Comparison of ENCODE assay signal across 14 cellular contexts in genomic region chr7:23184291-23184690, GRCh38. TPM values are rescaled to one million over a fixed set of nuclear protein-coding genes. Genes with fewer than 3 reads are reported as not detected.
DNase-seq lines count a peak whose midpoint lies in the region; ATAC-seq and TF ChIP-seq lines count a peak whose summit lies in the region.
"Had no signal": no experiment of that assay in that cellular context is flagged by ENCODE, and none has a peak within 500 bp of the region (broad histone marks: within the 10 kb centered on the region; RNA-seq: fewer than 3 reads in every experiment).

No MANE protein-coding gene starts in this region.

- H3K79me2 ChIP-seq in SK-N-SH (ENCODE audit: insufficient read depth): peaks cover 68% of the 10 kb centered on the region

- POLR2A ChIA-PET in SK-N-SH (lab: Yijun Ruan, JAX): interaction anchor here (1.0 to 1.7 kb wide), 5 partner anchors 10 to 284 kb away, joined by 3 to 5 read pairs (median 4); partner anchors contain the start of gene KLHL7
- POLR2A ChIA-PET in HEK293T (lab: Yijun Ruan, JAX): interaction anchor here (0.6 to 1.7 kb wide), 4 partner anchors 28 to 640 kb away, joined by 3 to 9 read pairs (median 4); partner anchors contain the start of genes KLHL7 and MALSU1
- POLR2A ChIA-PET in naive thymus-derived CD8-positive, alpha-beta T cell (lab: Charles Lee): interaction anchor here (0.9 to 1.0 kb wide), 2 partner anchors 21 to 78 kb away, joined by 3 read pairs; no protein-coding TSS in a partner anchor

- no peak overlapping the region for H3K9ac ChIP-seq in SK-N-SH

- H4K20me1 ChIP-seq in SK-N-SH (ENCODE audit: insufficient read depth): no peaks in the 10 kb centered on the region; the same call in 1 of the 2 replicates

- H3K4me3 ChIP-seq in SK-N-SH (ENCODE audit: low read depth in 2 of 2, low read length in 1 of 2): no peak overlapping the region

- TF ChIP-seq EP300 in SK-N-SH (IDR thresholded peaks at IDR 0.05; ENCODE audit: borderline replicate concordance in 1 of 2, low read depth in 1 of 2, low read length in 1 of 2): no peak

- no peaks in the 10 kb centered on the region for H3K27me3 ChIP-seq in SK-N-SH (ENCODE audit: insufficient read depth)

- H3K36me3 ChIP-seq in SK-N-SH (replicated peaks in 1 of 2; ENCODE audit: control insufficient read depth in 1 of 2, insufficient read depth in 2 of 2, low read length in 1 of 2): peaks cover 39 to 43% of the 10 kb centered on the region in 2 experiments

- peaks cover 35% of the 10 kb centered on the region for H3K4me1 Mint-ChIP-seq in activated T-helper 2 cell treated with anti-CD3 and anti-CD28 coated beads, Interferon-gamma antibody, Interleukin-2, Interleukin-4, amounts not matched to agents 10 μg/mL and 5 μg/mL and 100 μg/mL, durations not matched to agents 14 hours and 24 hours and 36 hours (ENCODE audit: low read depth)
- H3K4me1 Mint-ChIP-seq in naive thymus-derived CD8-positive, alpha-beta T cell: peaks cover 9 to 49% (median 39%) of the 10 kb centered on the region in 4 donors

- H3K27me3 Mint-ChIP-seq in activated T-helper 2 cell treated with anti-CD3 and anti-CD28 coated beads, Interferon-gamma antibody, Interleukin-2, Interleukin-4, amounts not matched to agents 10 μg/mL and 5 μg/mL and 100 μg/mL, durations not matched to agents 14 hours and 24 hours and 36 hours (ENCODE audit: low read depth): no peaks in the 10 kb centered on the region
- H3K27me3 Mint-ChIP-seq in naive thymus-derived CD8-positive, alpha-beta T cell: peaks cover 0 to 3% (median 0%) of the 10 kb centered on the region in 5 donors

- no peak for TF ChIP-seq RAD21 in SK-N-SH (IDR thresholded peaks at IDR 0.05; ENCODE audit: low read length)

- no peak for TF ChIP-seq CTCF in SK-N-SH (IDR thresholded peaks at IDR 0.05)

- no peak overlapping the region for H2AFZ ChIP-seq in SK-N-SH (ENCODE audit: low read depth)

- WGBS in SK-N-SH (ENCODE audit: low lambda C conversion rate): 50% methylated on average over 1 of the region's 1 CpG

- H3K36me3 Mint-ChIP-seq in activated T-helper 2 cell treated with anti-CD3 and anti-CD28 coated beads, Interferon-gamma antibody, Interleukin-2, Interleukin-4, amounts not matched to agents 10 μg/mL and 5 μg/mL and 100 μg/mL, durations not matched to agents 14 hours and 24 hours and 36 hours (ENCODE audit: low read depth): peaks cover 44% of the 10 kb centered on the region
- peaks cover 0 to 37% (median 7%) of the 10 kb centered on the region in 3 donors for H3K36me3 Mint-ChIP-seq in naive thymus-derived CD8-positive, alpha-beta T cell

- peaks cover 8 to 13% of the 10 kb centered on the region in 2 experiments; a peak in 3 of 4 replicates for H3K4me1 ChIP-seq in SK-N-SH (ENCODE audit: control insufficient read depth in 1 of 2, insufficient read depth in 2 of 2, low read depth in 1 of 2, low read length in 1 of 2)

- no peak overlapping the region for H3K27ac Mint-ChIP-seq in activated T-helper 2 cell treated with anti-CD3 and anti-CD28 coated beads, Interferon-gamma antibody, Interleukin-2, Interleukin-4, amounts not matched to agents 10 μg/mL and 5 μg/mL and 100 μg/mL, durations not matched to agents 14 hours and 24 hours and 36 hours
- H3K27ac Mint-ChIP-seq in naive thymus-derived CD8-positive, alpha-beta T cell: peak overlapping the region in 5 of 10 donors; percentile 42 to 100 (median 57)

- H3K9me3 Mint-ChIP-seq in activated T-helper 2 cell treated with anti-CD3 and anti-CD28 coated beads, Interferon-gamma antibody, Interleukin-2, Interleukin-4, amounts not matched to agents 10 μg/mL and 5 μg/mL and 100 μg/mL, durations not matched to agents 14 hours and 24 hours and 36 hours: no peaks in the 10 kb centered on the region
- no peaks in the 10 kb centered on the region for H3K9me3 Mint-ChIP-seq in naive thymus-derived CD8-positive, alpha-beta T cell

- peak overlapping the region; percentile 89 for H3K4me3 Mint-ChIP-seq in activated T-helper 2 cell treated with anti-CD3 and anti-CD28 coated beads, Interferon-gamma antibody, Interleukin-2, Interleukin-4, amounts not matched to agents 10 μg/mL and 5 μg/mL and 100 μg/mL, durations not matched to agents 14 hours and 24 hours and 36 hours (ENCODE audit: low read depth)
- peak overlapping the region in 7 of 10 donors; percentile 7 to 100 (median 51) for H3K4me3 Mint-ChIP-seq in naive thymus-derived CD8-positive, alpha-beta T cell

- H3F3A ChIP-seq in SK-N-SH (replicated peaks; ENCODE audit: insufficient read depth): peaks cover 15% of the 10 kb centered on the region

- H3K9me2 ChIP-seq in SK-N-SH: no peaks in the 10 kb centered on the region

- no peaks in the 10 kb centered on the region for H3K9me3 ChIP-seq in SK-N-SH
- H3K9me3 ChIP-seq: neutrophil had no signal

- intact Hi-C loops in activated T-helper 2 cell treated with anti-CD3 and anti-CD28 coated beads, Interferon-gamma antibody, Interleukin-2, Interleukin-4, amounts not matched to agents 10 μg/mL and 5 μg/mL and 100 μg/mL, durations not matched to agents 14 hours and 24 hours and 36 hours (cut with micrococcal nuclease): loop anchor here (5.0 to 10.0 kb wide), 5 partner anchors 97 to 1941 kb away; partner anchors contain the start of genes CYCS, HYCC1 and IGF2BP3

- ATAC-seq in SK-N-SH treated with all-trans-retinoic acid at 6 μM for 48 hours: no peak
- ATAC-seq in naive thymus-derived CD8-positive, alpha-beta T cell: no peak
- ATAC-seq: left cardiac atrium had no signal

- DNase-seq in SK-N-SH: no peak
- DNase-seq in HEK293T (ENCODE audit: extremely low spot score): no peak
- no peak for DNase-seq in activated T-helper 2 cell treated with anti-CD3 and anti-CD28 coated beads, Interferon-gamma antibody, Interleukin-2, Interleukin-4, amounts not matched to agents 10 μg/mL and 5 μg/mL and 100 μg/mL, durations not matched to agents 14 hours and 24 hours and 36 hours (ENCODE audit: low spot score)
- DNase-seq in naive thymus-derived CD8-positive, alpha-beta T cell: no peak
- no peak for DNase-seq in stimulated activated CD8-positive, alpha-beta memory T cell treated with anti-CD3 and anti-CD28 coated beads, Interleukin-4, amount 100 ng/mL, for 48 hours
- DNase-seq in germinal center (ENCODE audit: low spot score): no peak
- no peak for DNase-seq in NCI-H226
- DNase-seq: activated CD4-positive, alpha-beta T cell treated with anti-CD3 and anti-CD28 coated beads for 4 hours; GOT3; left cardiac atrium; stimulated activated CD4-positive, alpha-beta T cell treated with anti-CD3 and anti-CD28 coated beads, Interleukin-12 subunit alpha, Interleukin-12 subunit beta, amount 100 ng/mL, for 4 hours had no signal

- H3K27ac ChIP-seq in SK-N-SH (ENCODE audit: low read depth in 2 of 2, low read length in 1 of 2): no peak overlapping the region
- H3K27ac ChIP-seq: 22Rv1, neutrophil had no signal

- CTCF ChIA-PET in SK-N-SH (lab: Yijun Ruan, JAX) (interaction anchor here (0.7 to 6.4 kb wide), 37 partner anchors 9 to 362 kb away, joined by 3 to 107 read pairs (median 6); partner anchors contain the start of genes IGF2BP3, MALSU1 and TRA2A), HEK293T (lab: Yijun Ruan, JAX) (interaction anchor here (0.7 kb wide), 1 partner anchor 75 kb away, joined by 4 read pairs; no protein-coding TSS in a partner anchor)

- 0 out of 2 replicates have a peak overlapping the region, but pooled peaks have one; percentile 8 for H3K4me2 ChIP-seq in SK-N-SH

TF ChIP-seq in SK-N-SH, 30 proteins besides CTCF, POLR2A, EP300 and RAD21:
- TF ChIP-seq TCF12 (IDR thresholded peaks at IDR 0.05): no peak
- no peak for TF ChIP-seq FOXM1 (IDR thresholded peaks at IDR 0.05; ENCODE audit: low read depth)
- no peak for TF ChIP-seq SIN3A (IDR thresholded peaks at IDR 0.05; ENCODE audit: borderline replicate concordance, low read depth, low read length)
- no peak for TF ChIP-seq EZH2phosphoT487 (IDR thresholded peaks at IDR 0.05; ENCODE audit: borderline replicate concordance, low read depth)
- TF ChIP-seq CHD2 (IDR thresholded peaks at IDR 0.05; ENCODE audit: low read length, partially characterized antibody): no peak
- no peak for TF ChIP-seq FOSL2 (IDR thresholded peaks at IDR 0.05; ENCODE audit: borderline replicate concordance, low read depth)
- no peak for TF ChIP-seq TAF1 (IDR thresholded peaks at IDR 0.05; ENCODE audit: borderline replicate concordance, low read depth, low read length)
- no peak for TF ChIP-seq MEF2A (IDR thresholded peaks at IDR 0.05; ENCODE audit: borderline replicate concordance, low read depth)

TF ChIP-seq in SK-N-SH treated with all-trans-retinoic acid at 6 μM for 48 hours, 23 proteins besides CTCF, POLR2A, EP300 and RAD21 (continues in another document):
- TF ChIP-seq ISL1 (CRISPR knock-in tag; IDR thresholded peaks at IDR 0.05): no peak

TF ChIP-seq in HEK293T, 16 proteins besides CTCF, POLR2A, EP300 and RAD21:
- TF ChIP-seq HDGF (IDR thresholded peaks at IDR 0.05; ENCODE audit: borderline replicate concordance): no peak
- no peak for TF ChIP-seq TARDBP (IDR thresholded peaks at IDR 0.05)
- no peak for TF ChIP-seq LEF1 (IDR thresholded peaks at IDR 0.05; ENCODE audit: borderline replicate concordance)
- no peak for TF ChIP-seq SUZ12 (IDR thresholded peaks at IDR 0.05)
- no peak for TF ChIP-seq FOXM1 (IDR thresholded peaks at IDR 0.05; ENCODE audit: borderline replicate concordance)
- TF ChIP-seq FOXA1 (IDR thresholded peaks at IDR 0.05): no peak
- TF ChIP-seq NFRKB (IDR thresholded peaks at IDR 0.05): no peak
- TF ChIP-seq FOXK2 (IDR thresholded peaks at IDR 0.05): no peak
- peak; percentile 37 for TF ChIP-seq PKNOX1 (IDR thresholded peaks at IDR 0.05)

RNA-seq across cellular contexts. Expression of gene NUP42, which starts 2.4 kb away (rescaled TPM):
- polyA plus RNA-seq in SK-N-SH (2012; rRNA removed): 22.7 and 38.1 TPM in 2 replicates
- polyA plus RNA-seq in SK-N-SH (2012; cell fraction: cytosol; rRNA removed): 24.0 and 27.3 TPM in 2 replicates
- polyA plus RNA-seq in SK-N-SH (2012; cell fraction: nucleus; rRNA removed): 28.1 and 59.6 TPM in 2 replicates
- total RNA-seq in activated T-helper 2 cell treated with anti-CD3 and anti-CD28 coated beads, Interferon-gamma antibody, Interleukin-2, Interleukin-4, amounts not matched to agents 10 μg/mL and 5 μg/mL and 100 μg/mL, durations not matched to agents 14 hours and 24 hours and 36 hours: 52.2 and 54.0 TPM in 2 replicates
- total RNA-seq in naive thymus-derived CD8-positive, alpha-beta T cell: 10 to 100 TPM; 38.8 to 39.2 TPM
- polyA plus RNA-seq in naive thymus-derived CD8-positive, alpha-beta T cell: 10 to 100 TPM; 28.2 to 31.1 (median 29.3) TPM
